8 cellular contexts compared by ENCODE assay signal in the genomic region with DNA sequence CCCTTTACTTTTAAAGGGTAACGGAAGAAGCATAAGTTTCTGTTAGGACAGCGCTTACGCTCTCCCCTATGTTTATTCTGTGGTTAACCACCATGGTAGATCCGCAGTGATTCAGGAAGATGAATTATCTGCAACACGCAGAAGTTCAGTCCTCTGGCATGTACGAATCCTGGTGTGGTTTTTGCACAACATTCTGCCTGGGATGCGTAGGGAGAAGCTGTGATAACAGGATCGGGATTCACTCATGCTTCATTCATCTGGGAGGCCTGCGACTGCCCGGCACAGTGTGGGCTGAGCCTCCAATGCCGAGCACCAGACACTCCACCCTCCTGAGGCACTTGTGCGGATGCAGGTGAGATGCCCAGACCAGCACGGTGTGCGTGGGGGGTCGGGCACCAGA.
A peak's percentile ranks its signal among the peaks of the same experiment; 100 is the strongest.
DNase-seq lines count a peak whose midpoint lies in the region; ATAC-seq lines count a peak whose summit lies in the region.
"Not testable (repeated sequence)": the region's sequence is repeated elsewhere in the genome, so short reads cannot be mapped to it uniquely, and the experiment has no call there.

No MANE protein-coding gene starts in this region.

- not testable (repeated sequence) for H3K9me3 ChIP-seq in BLaER1; SK-N-MC (ENCODE audit: low read depth, low read length)

- not testable (repeated sequence) for H3K27ac Mint-ChIP-seq in activated naive CD8-positive, alpha-beta T cell treated with anti-CD3 and anti-CD28 coated beads, Interleukin-2, amount 10 ng/mL, durations not matched to agents 7 days and 5 days; immature natural killer cell; stimulated activated memory B cell treated with anti-CD40 and anti-IgM and Interleukin-4, amounts not matched to agents 10 μg/mL and 1 μg/mL and 100 μg/mL, for 72 hours

- ATAC-seq in activated naive CD8-positive, alpha-beta T cell treated with anti-CD3 and anti-CD28 coated beads, Interleukin-2, amount 10 ng/mL, durations not matched to agents 7 days and 5 days (ENCODE audit: low read depth) = peak; percentile 42
- ATAC-seq in stimulated activated memory B cell treated with anti-CD40 and anti-IgM and Interleukin-4, amounts not matched to agents 10 μg/mL and 1 μg/mL and 100 μg/mL, for 72 hours = peak; percentile 48

- H3K4me3 ChIP-seq in BLaER1, SK-N-MC: not testable (repeated sequence)

- H3K4me3 Mint-ChIP-seq in activated naive CD8-positive, alpha-beta T cell treated with anti-CD3 and anti-CD28 coated beads, Interleukin-2, amount 10 ng/mL, durations not matched to agents 7 days and 5 days; stimulated activated memory B cell treated with anti-CD40 and anti-IgM and Interleukin-4, amounts not matched to agents 10 μg/mL and 1 μg/mL and 100 μg/mL, for 72 hours: not testable (repeated sequence)
- H3K4me3 Mint-ChIP-seq in immature natural killer cell = peak overlapping the region in 1 of 5 donors; percentile 42

- not testable (repeated sequence) for H3K9ac ChIP-seq in BLaER1; SK-N-MC (ENCODE audit: insufficient read length)

- H3K9me3 Mint-ChIP-seq in activated naive CD8-positive, alpha-beta T cell treated with anti-CD3 and anti-CD28 coated beads, Interleukin-2, amount 10 ng/mL, durations not matched to agents 7 days and 5 days; immature natural killer cell; stimulated activated memory B cell treated with anti-CD40 and anti-IgM and Interleukin-4, amounts not matched to agents 10 μg/mL and 1 μg/mL and 100 μg/mL, for 72 hours: not testable (repeated sequence)

- H3K36me3 Mint-ChIP-seq in activated naive CD8-positive, alpha-beta T cell treated with anti-CD3 and anti-CD28 coated beads, Interleukin-2, amount 10 ng/mL, durations not matched to agents 7 days and 5 days = not testable (repeated sequence)
- H3K36me3 Mint-ChIP-seq in immature natural killer cell = peaks cover 7 to 22% (median 20%) of the 10 kb centered on the region in 3 donors
- peaks cover 28% of the 10 kb centered on the region for H3K36me3 Mint-ChIP-seq in stimulated activated memory B cell treated with anti-CD40 and anti-IgM and Interleukin-4, amounts not matched to agents 10 μg/mL and 1 μg/mL and 100 μg/mL, for 72 hours

- 0 out of 2 replicates have a peak, but pooled peaks cover 11% of the 10 kb centered on the region for H3K27me3 ChIP-seq in BLaER1

- H3K27ac ChIP-seq in BLaER1, SK-N-MC: not testable (repeated sequence)

- peaks cover 26% of the 10 kb centered on the region for H3K4me1 ChIP-seq in BLaER1

- not testable (repeated sequence) for H3K36me3 ChIP-seq in BLaER1; SK-N-MC (ENCODE audit: insufficient read depth, low read length)

- DNase-seq in H4 (ENCODE audit: low spot score) = peak; percentile 91
- peak; percentile 74 for DNase-seq in MV-4-11 (lab: John Stamatoyannopoulos, UW)
- peak; percentile 6 for DNase-seq in SK-N-MC (ENCODE audit: low read depth, low spot score)
- DNase-seq in activated naive CD8-positive, alpha-beta T cell treated with anti-CD3 and anti-CD28 coated beads, Interleukin-2, amount 10 ng/mL, durations not matched to agents 7 days and 5 days = not testable (repeated sequence)
- peak; percentile 12 for DNase-seq in ecto neural progenitor cell (ENCODE audit: low spot score)
- peak; percentile 17 to 34 (median 20) for DNase-seq in immature natural killer cell

- peaks cover 12% of the 10 kb centered on the region for H3K4me1 Mint-ChIP-seq in activated naive CD8-positive, alpha-beta T cell treated with anti-CD3 and anti-CD28 coated beads, Interleukin-2, amount 10 ng/mL, durations not matched to agents 7 days and 5 days
- peaks cover 16 to 21% of the 10 kb centered on the region in 2 donors for H3K4me1 Mint-ChIP-seq in immature natural killer cell
- not testable (repeated sequence) for H3K4me1 Mint-ChIP-seq in stimulated activated memory B cell treated with anti-CD40 and anti-IgM and Interleukin-4, amounts not matched to agents 10 μg/mL and 1 μg/mL and 100 μg/mL, for 72 hours

- POLR2A ChIA-PET in activated naive CD8-positive, alpha-beta T cell treated with anti-CD3 and anti-CD28 coated beads, Interleukin-2, amount 10 ng/mL, durations not matched to agents 7 days and 5 days (lab: Charles Lee) = not testable (repeated sequence)

- H3K4me2 ChIP-seq in BLaER1 = peak overlapping the region; percentile 70

- not testable (repeated sequence) for H3K27me3 Mint-ChIP-seq in activated naive CD8-positive, alpha-beta T cell treated with anti-CD3 and anti-CD28 coated beads, Interleukin-2, amount 10 ng/mL, durations not matched to agents 7 days and 5 days; immature natural killer cell (ENCODE audit: low read depth in 3 of 3); stimulated activated memory B cell treated with anti-CD40 and anti-IgM and Interleukin-4, amounts not matched to agents 10 μg/mL and 1 μg/mL and 100 μg/mL, for 72 hours

- peaks cover 23% of the 10 kb centered on the region for H4K20me1 ChIP-seq in BLaER1
